In genomic region chr3:41194701-41195100, GRCh38 we compare ENCODE assay signal across 31 cellular contexts.
"Had no signal": no experiment of that assay in that cellular context is flagged by ENCODE, and none has a peak within 500 bp of the region (broad histone marks: within the 10 kb centered on the region; RNA-seq: fewer than 3 reads in every experiment).

No MANE protein-coding gene starts in this region.

- H3K4me2 ChIP-seq: hepatocyte, smooth muscle cell had no signal

- H3K27ac ChIP-seq: adrenal gland, body of pancreas, cardiac muscle cell, coronary artery, dorsolateral prefrontal cortex, gastrocnemius medialis, hepatocyte, left ventricle myocardium inferior, pancreas, psoas muscle, right atrium auricular region, suprapubic skin, tibial nerve, VCaP had no signal

- H3K9me3 ChIP-seq: adrenal gland, body of pancreas, gastrocnemius medialis, left ventricle myocardium inferior, pancreas, psoas muscle, right atrium auricular region, suprapubic skin, tibial nerve had no signal

- H2AFZ ChIP-seq: hepatocyte had no signal

- ATAC-seq: body of pancreas, gastrocnemius medialis, natural killer cell, pancreas, psoas muscle had no signal

- H3K4me1 ChIP-seq: adrenal gland, pancreas, psoas muscle had no signal

- H3K36me3 ChIP-seq: adrenal gland, cardiac muscle cell, gastrocnemius medialis, left ventricle myocardium inferior, pancreas, right atrium auricular region, suprapubic skin, tibial nerve had no signal

- H3K4me3 ChIP-seq: adrenal gland, body of pancreas, cardiac muscle cell, coronary artery, gastrocnemius medialis, hepatocyte, left ventricle myocardium inferior, lung, pancreas, psoas muscle, right atrium auricular region, smooth muscle cell, suprapubic skin, tibial nerve had no signal

- DNase-seq: activated CD4-positive, alpha-beta T cell treated with anti-CD3 and anti-CD28 coated beads for 48 hours; activated CD4-positive, alpha-beta T cell treated with anti-CD3 and anti-CD28 coated beads, Interleukin-2, amount 50 U/mL, for 48 hours; activated CD8-positive, alpha-beta memory T cell treated with anti-CD3 and anti-CD28 coated beads for 24 hours; activated effector memory CD4-positive, alpha-beta T cell treated with anti-CD3 and anti-CD28 coated beads, Interleukin-2, amount 50 U/mL, for 16 hours; activated naive CD4-positive, alpha-beta T cell treated with anti-CD3 and anti-CD28 coated beads for 36 hours; activated naive CD8-positive, alpha-beta T cell treated with anti-CD3 and anti-CD28 coated beads for 36 hours; adrenal gland; aorta; body of pancreas; dorsolateral prefrontal cortex; effector memory CD4-positive, alpha-beta T cell; erythroblast; gastrocnemius medialis; glutamatergic neuron; islet precursor cell; left ventricle myocardium inferior; mesendoderm; natural killer cell; pancreas; psoas muscle; stimulated activated CD4-positive, alpha-beta T cell treated with anti-CD3 and anti-CD28 coated beads, Interleukin-1b, Interleukin-23, amount 100 ng/mL, for 48 hours; stimulated activated naive CD4-positive, alpha-beta T cell had no signal

- H3K27me3 ChIP-seq: adrenal gland, body of pancreas, cardiac muscle cell, dorsolateral prefrontal cortex, gastrocnemius medialis, hepatocyte, pancreas, right atrium auricular region, suprapubic skin, tibial nerve had no signal
